Comparison of ENCODE assay signal across 19 cellular contexts in the genomic region with DNA sequence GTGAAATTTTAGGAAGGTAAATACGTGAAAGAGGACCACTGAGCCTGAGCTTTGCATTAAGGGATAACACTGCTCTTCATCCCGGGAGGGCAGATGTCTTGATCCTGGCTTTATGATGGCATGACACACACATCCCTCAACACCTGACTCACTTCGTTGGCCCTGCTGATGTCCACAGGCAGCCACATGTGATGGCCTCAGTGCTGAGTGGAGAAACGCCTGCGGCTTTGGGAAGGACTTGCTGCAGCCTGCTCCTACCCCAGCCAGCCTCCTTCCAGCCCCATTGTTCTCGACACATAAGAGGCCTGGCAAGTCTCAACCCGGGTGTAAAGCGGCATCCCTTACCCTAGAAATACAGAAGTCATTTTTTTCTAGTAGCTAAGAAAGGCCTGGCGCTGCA.
DNase-seq lines count a peak whose midpoint lies in the region; ATAC-seq and TF ChIP-seq lines count a peak whose summit lies in the region.
"Had no signal": no experiment of that assay in that cellular context is flagged by ENCODE, and none has a peak within 500 bp of the region (broad histone marks: within the 10 kb centered on the region; RNA-seq: fewer than 3 reads in every experiment).

No MANE protein-coding gene starts in this region.

- H3K27ac Mint-ChIP-seq in MCF 10A (ENCODE audit: low read depth, unreplicated experiment), result peak overlapping the region; percentile 76
- H3K27ac Mint-ChIP-seq: CD4-positive, CD25-positive, alpha-beta regulatory T cell; T-cell had no signal

- H3K4me1 Mint-ChIP-seq in MCF 10A (ENCODE audit: insufficient read depth, unreplicated experiment), result peaks cover 43% of the 10 kb centered on the region

- no peak for TF ChIP-seq POLR2A in ovary (IDR thresholded peaks at IDR 0.05)

- no peaks in the 10 kb centered on the region for H3K79me1 ChIP-seq in mesenchymal stem cell (replicated peaks; ENCODE audit: low read length, poor library complexity, severe bottlenecking)

- WGBS in mesenchymal stem cell, result 84% methylated on average over 9 of the region's 9 CpGs
- WGBS in ovary, 3 donors, result 84 to 90% (median 88%) methylated on average over 9 of the region's 9 CpGs

- no peak overlapping the region for H2BK15ac ChIP-seq in mesenchymal stem cell (ENCODE audit: low read depth, poor library complexity, severe bottlenecking)

- TF ChIP-seq CTCF in MCF 10A (IDR thresholded peaks at IDR 0.05; ENCODE audit: unreplicated experiment) (no peak), ovary (IDR thresholded peaks at IDR 0.05) (no peak)

- POLR2A ChIA-PET in MCF 10A (lab: Yijun Ruan, JAX), result interaction anchor here (0.7 to 5.6 kb wide), 19 partner anchors 10 to 462 kb away, joined by 3 to 29 read pairs (median 5); partner anchors contain the start of gene NFIL3

- H3K27me3 Mint-ChIP-seq in MCF 10A (ENCODE audit: insufficient read depth, unreplicated experiment), result no peaks in the 10 kb centered on the region

- H2AK5ac ChIP-seq in mesenchymal stem cell (ENCODE audit: low read length, severe bottlenecking), result peak overlapping the region; percentile 3

- intact Hi-C loops in MCF 10A (cut with micrococcal nuclease) (loop anchor here (5.0 kb wide), 1 partner anchor 53 kb away; no protein-coding TSS in a partner anchor), ovary (cut with DNase I) (no loop called here)

- H3K9me3 Mint-ChIP-seq in MCF 10A (ENCODE audit: unreplicated experiment), result no peaks in the 10 kb centered on the region
- H3K9me3 Mint-ChIP-seq: T-cell had no signal

- no peak overlapping the region for H2BK12ac ChIP-seq in mesenchymal stem cell (ENCODE audit: low read length in 2 of 2)

- no peak overlapping the region for H2BK5ac ChIP-seq in mesenchymal stem cell (ENCODE audit: low read depth, low read length, poor library complexity, severe bottlenecking)

- H3K36me3 ChIP-seq in BLaER1, result no peaks in the 10 kb centered on the region
- H3K36me3 ChIP-seq in Karpas-422 (ENCODE audit: insufficient read depth, low read length), result no peaks in the 10 kb centered on the region
- no peaks in the 10 kb centered on the region for H3K36me3 ChIP-seq in mesenchymal stem cell (ENCODE audit: control insufficient read depth in 1 of 2, insufficient read depth in 2 of 2, low read depth in 1 of 2, low read length in 2 of 2)
- H3K36me3 ChIP-seq in ovary, result no peaks in the 10 kb centered on the region
- H3K36me3 ChIP-seq: cardiac muscle cell, left lung had no signal

- no TSS peak for BruUV-seq in MCF 10A (replicated peaks; lab: Mats Ljungman, UMichigan)

- H3K27ac ChIP-seq in BLaER1 (peak overlapping the region; percentile 96), Karpas-422 (ENCODE audit: low read length) (no peak overlapping the region), mesenchymal stem cell (ENCODE audit: low read length, poor library complexity, severe bottlenecking) (no peak overlapping the region), ovary (no peak overlapping the region)
- H3K27ac ChIP-seq: cardiac muscle cell, left lung had no signal

- no peaks in the 10 kb centered on the region for H3K36me3 Mint-ChIP-seq in MCF 10A (ENCODE audit: insufficient read depth, unreplicated experiment)
- H3K36me3 Mint-ChIP-seq: CD4-positive, CD25-positive, alpha-beta regulatory T cell; T-cell had no signal

- H3K14ac ChIP-seq in mesenchymal stem cell (ENCODE audit: low read length in 2 of 2), result no peak overlapping the region

- DNase-seq in Karpas-422 (peak; percentile 27), MCF 10A (ENCODE audit: unreplicated experiment) (peak; percentile 96), mesenchymal stem cell (no peak), LoVo (ENCODE audit: low spot score) (no peak), ovary (no peak), NCI-H146 treated with DMSO at 0.1 percent for 48 hours (lab: John Stamatoyannopoulos, UW; ENCODE audit: unreplicated experiment) (no peak)
- DNase-seq: ACHN; activated CD4-positive, alpha-beta T cell treated with anti-CD3 and anti-CD28 coated beads, Interleukin-2, amount 50 U/mL, for 1 hour; activated CD8-positive, alpha-beta memory T cell treated with anti-CD3 and anti-CD28 coated beads, Interleukin-2, amount 50 U/mL, for 48 hours; activated effector memory CD4-positive, alpha-beta T cell treated with anti-CD3 and anti-CD28 coated beads, Interleukin-2, amount 50 U/mL, for 16 hours; CD4-positive, CD25-positive, alpha-beta regulatory T cell; NCI-H1694; stimulated activated CD4-positive, alpha-beta T cell treated with anti-CD3 and anti-CD28 coated beads, Interleukin-12 subunit alpha, Interleukin-12 subunit beta, amount 100 ng/mL, for 4 hours; T-cell had no signal

- H4K8ac ChIP-seq in mesenchymal stem cell (ENCODE audit: low read length), result no peak overlapping the region

- no peak for TF ChIP-seq EP300 in ovary (IDR thresholded peaks at IDR 0.05)

- H3K4me3 ChIP-seq in BLaER1, result no peak overlapping the region
- H3K4me3 ChIP-seq in Karpas-422 (ENCODE audit: low read length), result no peak overlapping the region
- H3K4me3 ChIP-seq in mesenchymal stem cell (ENCODE audit: insufficient read depth in 1 of 2, low read depth in 1 of 2, low read length in 2 of 2), result no peak overlapping the region
- H3K4me3 ChIP-seq in ovary, result no peak overlapping the region
- H3K4me3 ChIP-seq: cardiac muscle cell, left lung had no signal

- CTCF ChIA-PET in MCF 10A (lab: Yijun Ruan, JAX), result interaction anchor here (0.6 to 1.3 kb wide), 8 partner anchors 9 to 455 kb away, joined by 3 to 5 read pairs (median 3); no protein-coding TSS in a partner anchor

- H3K4me2 ChIP-seq in BLaER1 (peak overlapping the region; percentile 74), Karpas-422 (ENCODE audit: low read depth, low read length, poor library complexity, severe bottlenecking) (no peak overlapping the region), mesenchymal stem cell (ENCODE audit: low read length, poor library complexity, severe bottlenecking) (no peak overlapping the region)

- H4K20me1 ChIP-seq in BLaER1, result no peaks in the 10 kb centered on the region
- no peaks in the 10 kb centered on the region for H4K20me1 ChIP-seq in Karpas-422 (ENCODE audit: insufficient read depth, low read depth, low read length)

- H3K18ac ChIP-seq in mesenchymal stem cell (ENCODE audit: low read depth in 1 of 2, low read length in 2 of 2), result no peak overlapping the region

- H3K79me2 ChIP-seq in Karpas-422 (ENCODE audit: low read length), result no peaks in the 10 kb centered on the region

- H4K91ac ChIP-seq in mesenchymal stem cell (ENCODE audit: low read length), result peak overlapping the region; percentile 41

- H3K4me3 Mint-ChIP-seq in MCF 10A (ENCODE audit: unreplicated experiment), result no peak overlapping the region
- H3K4me3 Mint-ChIP-seq: CD4-positive, CD25-positive, alpha-beta regulatory T cell; T-cell had no signal

- H2AFZ ChIP-seq in Karpas-422 (ENCODE audit: low read length) (no peak overlapping the region), mesenchymal stem cell (ENCODE audit: low read depth, low read length) (no peak overlapping the region)

- H3K9ac ChIP-seq in BLaER1 (no peak overlapping the region), Karpas-422 (ENCODE audit: low read length) (no peak overlapping the region), mesenchymal stem cell (ENCODE audit: low read length) (no peak overlapping the region)

- no peak overlapping the region for H3K4ac ChIP-seq in mesenchymal stem cell (ENCODE audit: low read depth in 1 of 2, low read length in 2 of 2)

- no peak for ATAC-seq in HG02885 (IDR thresholded peaks at IDR 0.05; ENCODE audit: poor library complexity, unreplicated experiment)
- ATAC-seq: left lung, Right ventricle myocardium inferior, T-cell had no signal

- H3K9me3 ChIP-seq in BLaER1 (no peaks in the 10 kb centered on the region), Karpas-422 (ENCODE audit: low read length) (no peaks in the 10 kb centered on the region), mesenchymal stem cell (ENCODE audit: control insufficient read depth, low read length) (no peaks in the 10 kb centered on the region), ovary (no peaks in the 10 kb centered on the region)
- H3K9me3 ChIP-seq: left lung had no signal

- no peak overlapping the region for H2BK120ac ChIP-seq in mesenchymal stem cell (ENCODE audit: low read depth, low read length)

- peaks cover 96% of the 10 kb centered on the region for H3K4me1 ChIP-seq in BLaER1
- H3K4me1 ChIP-seq in Karpas-422 (ENCODE audit: low read length), result no peaks in the 10 kb centered on the region
- H3K4me1 ChIP-seq in mesenchymal stem cell (ENCODE audit: control insufficient read depth, insufficient read depth, low read depth, low read length), result peaks cover 15% of the 10 kb centered on the region
- no peaks in the 10 kb centered on the region for H3K4me1 ChIP-seq in ovary (ENCODE audit: insufficient read depth)
- H3K4me1 ChIP-seq: left lung had no signal

- H3K23ac ChIP-seq in mesenchymal stem cell (ENCODE audit: low read length in 2 of 2), result no peak overlapping the region

- H3K27me3 ChIP-seq in BLaER1 (no peaks in the 10 kb centered on the region), Karpas-422 (ENCODE audit: low read length) (no peaks in the 10 kb centered on the region), mesenchymal stem cell (ENCODE audit: control insufficient read depth in 1 of 2, insufficient read depth in 1 of 2, low read length in 2 of 2) (no peaks in the 10 kb centered on the region), ovary (no peaks in the 10 kb centered on the region)
- H3K27me3 ChIP-seq: cardiac muscle cell, left lung had no signal

- H3K9me2 ChIP-seq in Karpas-422 (replicated peaks; ENCODE audit: insufficient read depth, low read length), result no peaks in the 10 kb centered on the region

Comparison
In these comparisons a context has a peak if more than half of its experiments do, and no peak if none do; other contexts are left out.
1. DNase-seq: peak in Karpas-422 (single experiment) and MCF 10A (single experiment); none in mesenchymal stem cell (single experiment), LoVo (single experiment), ovary (0 of 5) and NCI-H146 treated with DMSO at 0.1 percent for 48 hours (single experiment).